Comparison of ENCODE assay signal across 1 cellular context in genomic region chr2:46381263-46381849, GRCh38.
TF ChIP-seq lines count a peak whose summit lies in the region.

No MANE protein-coding gene starts in this region.

TF ChIP-seq in HepG2, 621 proteins besides CTCF, POLR2A, EP300 and RAD21 (continued from another document):
- TF ChIP-seq PLRG1 (conservative IDR thresholded peaks at IDR 0.05), result no peak
- TF ChIP-seq ZBTB49 (CRISPR knock-in tag; IDR thresholded peaks at IDR 0.05; ENCODE audit: borderline replicate concordance), result no peak
- no peak for TF ChIP-seq ZNF589 (CRISPR knock-in tag; conservative IDR thresholded peaks at IDR 0.05)
- 0 out of 2 replicates have a peak, but pooled peaks have one; percentile 36 for TF ChIP-seq ZNF687 (CRISPR knock-in tag; IDR thresholded peaks at IDR 0.05)
- no peak for TF ChIP-seq ZNF543 (CRISPR knock-in tag; IDR thresholded peaks at IDR 0.05)
- TF ChIP-seq ZNF891 (CRISPR knock-in tag; IDR thresholded peaks at IDR 0.05), result no peak
- TF ChIP-seq AGO2 (optimal IDR thresholded peaks at IDR 0.05; ENCODE audit: low read depth, low read length), result peak; percentile 74
- no peak for TF ChIP-seq RBM22 (optimal IDR thresholded peaks at IDR 0.05; ENCODE audit: low read length)
- no peak for TF ChIP-seq CEBPG (CRISPR knock-in tag; IDR thresholded peaks at IDR 0.05)
- no peak for TF ChIP-seq MEIS1 (CRISPR knock-in tag; IDR thresholded peaks at IDR 0.05; ENCODE audit: borderline replicate concordance)
- TF ChIP-seq ZNF782 (CRISPR knock-in tag; IDR thresholded peaks at IDR 0.05; ENCODE audit: borderline replicate concordance), result no peak
- TF ChIP-seq ZNF34 (CRISPR knock-in tag; IDR thresholded peaks at IDR 0.05; ENCODE audit: borderline replicate concordance), result no peak
- no peak for TF ChIP-seq REST (IDR thresholded peaks at IDR 0.05; ENCODE audit: borderline replicate concordance in 1 of 2, low read depth in 1 of 2, low read length in 2 of 2)
- TF ChIP-seq, protein P1, sequence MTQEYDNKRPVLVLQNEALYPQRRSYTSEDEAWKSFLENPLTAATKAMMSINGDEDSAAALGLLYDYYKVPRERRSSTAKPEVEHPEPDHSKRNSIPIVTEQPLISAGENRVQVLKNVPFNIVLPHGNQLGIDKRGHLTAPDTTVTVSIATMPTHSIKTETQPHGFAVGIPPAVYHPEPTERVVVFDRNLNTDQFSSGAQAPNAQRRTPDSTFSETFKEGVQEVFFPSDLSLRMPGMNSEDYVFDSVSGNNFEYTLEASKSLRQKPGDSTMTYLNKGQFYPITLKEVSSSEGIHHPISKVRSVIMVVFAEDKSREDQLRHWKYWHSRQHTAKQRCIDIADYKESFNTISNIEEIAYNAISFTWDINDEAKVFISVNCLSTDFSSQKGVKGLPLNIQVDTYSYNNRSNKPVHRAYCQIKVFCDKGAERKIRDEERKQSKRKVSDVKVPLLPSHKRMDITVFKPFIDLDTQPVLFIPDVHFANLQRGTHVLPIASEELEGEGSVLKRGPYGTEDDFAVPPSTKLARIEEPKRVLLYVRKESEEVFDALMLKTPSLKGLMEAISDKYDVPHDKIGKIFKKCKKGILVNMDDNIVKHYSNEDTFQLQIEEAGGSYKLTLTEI (CRISPR knock-in tag; conservative IDR thresholded peaks at IDR 0.05), result no peak
- no peak for TF ChIP-seq ZNF333 (CRISPR knock-in tag; IDR thresholded peaks at IDR 0.05; ENCODE audit: borderline replicate concordance)
- TF ChIP-seq BHLHE40 (IDR thresholded peaks at IDR 0.05; ENCODE audit: low read length), result no peak
- no peak for TF ChIP-seq ZFP36 (IDR thresholded peaks at IDR 0.05; ENCODE audit: borderline replicate concordance, low read depth, low read length, partially characterized antibody)
- TF ChIP-seq ZNF83 (CRISPR knock-in tag; IDR thresholded peaks at IDR 0.05; ENCODE audit: borderline replicate concordance), result no peak
- TF ChIP-seq, protein P2, sequence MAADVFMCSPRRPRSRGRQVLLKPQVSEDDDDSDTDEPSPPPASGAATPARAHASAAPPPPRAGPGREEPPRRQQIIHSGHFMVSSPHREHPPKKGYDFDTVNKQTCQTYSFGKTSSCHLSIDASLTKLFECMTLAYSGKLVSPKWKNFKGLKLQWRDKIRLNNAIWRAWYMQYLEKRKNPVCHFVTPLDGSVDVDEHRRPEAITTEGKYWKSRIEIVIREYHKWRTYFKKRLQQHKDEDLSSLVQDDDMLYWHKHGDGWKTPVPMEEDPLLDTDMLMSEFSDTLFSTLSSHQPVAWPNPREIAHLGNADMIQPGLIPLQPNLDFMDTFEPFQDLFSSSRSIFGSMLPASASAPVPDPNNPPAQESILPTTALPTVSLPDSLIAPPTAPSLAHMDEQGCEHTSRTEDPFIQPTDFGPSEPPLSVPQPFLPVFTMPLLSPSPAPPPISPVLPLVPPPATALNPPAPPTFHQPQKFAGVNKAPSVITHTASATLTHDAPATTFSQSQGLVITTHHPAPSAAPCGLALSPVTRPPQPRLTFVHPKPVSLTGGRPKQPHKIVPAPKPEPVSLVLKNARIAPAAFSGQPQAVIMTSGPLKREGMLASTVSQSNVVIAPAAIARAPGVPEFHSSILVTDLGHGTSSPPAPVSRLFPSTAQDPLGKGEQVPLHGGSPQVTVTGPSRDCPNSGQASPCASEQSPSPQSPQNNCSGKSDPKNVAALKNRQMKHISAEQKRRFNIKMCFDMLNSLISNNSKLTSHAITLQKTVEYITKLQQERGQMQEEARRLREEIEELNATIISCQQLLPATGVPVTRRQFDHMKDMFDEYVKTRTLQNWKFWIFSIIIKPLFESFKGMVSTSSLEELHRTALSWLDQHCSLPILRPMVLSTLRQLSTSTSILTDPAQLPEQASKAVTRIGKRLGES (CRISPR knock-in tag; IDR thresholded peaks at IDR 0.05; ENCODE audit: borderline replicate concordance), result no peak
- no peak for TF ChIP-seq FOXK2 (IDR thresholded peaks at IDR 0.05)
- no peak for TF ChIP-seq GATA4 (IDR thresholded peaks at IDR 0.05; ENCODE audit: borderline replicate concordance, low read depth)
- TF ChIP-seq POLR2AphosphoS2 (IDR thresholded peaks at IDR 0.05; ENCODE audit: low read depth, low read length), result 0 out of 2 replicates have a peak, but pooled peaks have one; percentile 64
- TF ChIP-seq SALL2 (CRISPR knock-in tag; IDR thresholded peaks at IDR 0.05), result no peak
- TF ChIP-seq ZKSCAN8 (CRISPR knock-in tag; IDR thresholded peaks at IDR 0.05; ENCODE audit: borderline replicate concordance), result no peak
- no peak for TF ChIP-seq ZNF160 (CRISPR knock-in tag; IDR thresholded peaks at IDR 0.05)
